ENCODE assay signal across 1 cellular context in the genomic region with DNA sequence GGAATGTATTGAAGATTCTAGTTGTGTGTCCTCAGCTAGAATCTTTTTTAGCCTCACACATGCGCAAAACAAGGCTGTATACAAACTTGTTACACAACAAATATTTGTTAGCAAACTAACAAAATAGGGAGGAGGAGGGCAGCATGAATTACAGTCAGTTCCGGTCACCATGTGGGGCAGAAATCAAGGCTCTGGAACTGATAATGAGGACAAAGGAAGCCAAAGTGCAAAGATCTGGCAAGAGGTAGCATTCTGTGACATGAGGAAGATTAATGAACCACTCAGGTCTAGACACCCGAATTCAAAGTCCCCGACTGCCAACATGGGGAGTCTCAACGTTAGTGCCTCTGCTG.
TF ChIP-seq lines count a peak whose summit lies in the region.

No MANE protein-coding gene starts in this region.

TF ChIP-seq in GM23338, 12 proteins besides CTCF, POLR2A, EP300 and RAD21 (continued from another document):
- TF ChIP-seq, protein P1, sequence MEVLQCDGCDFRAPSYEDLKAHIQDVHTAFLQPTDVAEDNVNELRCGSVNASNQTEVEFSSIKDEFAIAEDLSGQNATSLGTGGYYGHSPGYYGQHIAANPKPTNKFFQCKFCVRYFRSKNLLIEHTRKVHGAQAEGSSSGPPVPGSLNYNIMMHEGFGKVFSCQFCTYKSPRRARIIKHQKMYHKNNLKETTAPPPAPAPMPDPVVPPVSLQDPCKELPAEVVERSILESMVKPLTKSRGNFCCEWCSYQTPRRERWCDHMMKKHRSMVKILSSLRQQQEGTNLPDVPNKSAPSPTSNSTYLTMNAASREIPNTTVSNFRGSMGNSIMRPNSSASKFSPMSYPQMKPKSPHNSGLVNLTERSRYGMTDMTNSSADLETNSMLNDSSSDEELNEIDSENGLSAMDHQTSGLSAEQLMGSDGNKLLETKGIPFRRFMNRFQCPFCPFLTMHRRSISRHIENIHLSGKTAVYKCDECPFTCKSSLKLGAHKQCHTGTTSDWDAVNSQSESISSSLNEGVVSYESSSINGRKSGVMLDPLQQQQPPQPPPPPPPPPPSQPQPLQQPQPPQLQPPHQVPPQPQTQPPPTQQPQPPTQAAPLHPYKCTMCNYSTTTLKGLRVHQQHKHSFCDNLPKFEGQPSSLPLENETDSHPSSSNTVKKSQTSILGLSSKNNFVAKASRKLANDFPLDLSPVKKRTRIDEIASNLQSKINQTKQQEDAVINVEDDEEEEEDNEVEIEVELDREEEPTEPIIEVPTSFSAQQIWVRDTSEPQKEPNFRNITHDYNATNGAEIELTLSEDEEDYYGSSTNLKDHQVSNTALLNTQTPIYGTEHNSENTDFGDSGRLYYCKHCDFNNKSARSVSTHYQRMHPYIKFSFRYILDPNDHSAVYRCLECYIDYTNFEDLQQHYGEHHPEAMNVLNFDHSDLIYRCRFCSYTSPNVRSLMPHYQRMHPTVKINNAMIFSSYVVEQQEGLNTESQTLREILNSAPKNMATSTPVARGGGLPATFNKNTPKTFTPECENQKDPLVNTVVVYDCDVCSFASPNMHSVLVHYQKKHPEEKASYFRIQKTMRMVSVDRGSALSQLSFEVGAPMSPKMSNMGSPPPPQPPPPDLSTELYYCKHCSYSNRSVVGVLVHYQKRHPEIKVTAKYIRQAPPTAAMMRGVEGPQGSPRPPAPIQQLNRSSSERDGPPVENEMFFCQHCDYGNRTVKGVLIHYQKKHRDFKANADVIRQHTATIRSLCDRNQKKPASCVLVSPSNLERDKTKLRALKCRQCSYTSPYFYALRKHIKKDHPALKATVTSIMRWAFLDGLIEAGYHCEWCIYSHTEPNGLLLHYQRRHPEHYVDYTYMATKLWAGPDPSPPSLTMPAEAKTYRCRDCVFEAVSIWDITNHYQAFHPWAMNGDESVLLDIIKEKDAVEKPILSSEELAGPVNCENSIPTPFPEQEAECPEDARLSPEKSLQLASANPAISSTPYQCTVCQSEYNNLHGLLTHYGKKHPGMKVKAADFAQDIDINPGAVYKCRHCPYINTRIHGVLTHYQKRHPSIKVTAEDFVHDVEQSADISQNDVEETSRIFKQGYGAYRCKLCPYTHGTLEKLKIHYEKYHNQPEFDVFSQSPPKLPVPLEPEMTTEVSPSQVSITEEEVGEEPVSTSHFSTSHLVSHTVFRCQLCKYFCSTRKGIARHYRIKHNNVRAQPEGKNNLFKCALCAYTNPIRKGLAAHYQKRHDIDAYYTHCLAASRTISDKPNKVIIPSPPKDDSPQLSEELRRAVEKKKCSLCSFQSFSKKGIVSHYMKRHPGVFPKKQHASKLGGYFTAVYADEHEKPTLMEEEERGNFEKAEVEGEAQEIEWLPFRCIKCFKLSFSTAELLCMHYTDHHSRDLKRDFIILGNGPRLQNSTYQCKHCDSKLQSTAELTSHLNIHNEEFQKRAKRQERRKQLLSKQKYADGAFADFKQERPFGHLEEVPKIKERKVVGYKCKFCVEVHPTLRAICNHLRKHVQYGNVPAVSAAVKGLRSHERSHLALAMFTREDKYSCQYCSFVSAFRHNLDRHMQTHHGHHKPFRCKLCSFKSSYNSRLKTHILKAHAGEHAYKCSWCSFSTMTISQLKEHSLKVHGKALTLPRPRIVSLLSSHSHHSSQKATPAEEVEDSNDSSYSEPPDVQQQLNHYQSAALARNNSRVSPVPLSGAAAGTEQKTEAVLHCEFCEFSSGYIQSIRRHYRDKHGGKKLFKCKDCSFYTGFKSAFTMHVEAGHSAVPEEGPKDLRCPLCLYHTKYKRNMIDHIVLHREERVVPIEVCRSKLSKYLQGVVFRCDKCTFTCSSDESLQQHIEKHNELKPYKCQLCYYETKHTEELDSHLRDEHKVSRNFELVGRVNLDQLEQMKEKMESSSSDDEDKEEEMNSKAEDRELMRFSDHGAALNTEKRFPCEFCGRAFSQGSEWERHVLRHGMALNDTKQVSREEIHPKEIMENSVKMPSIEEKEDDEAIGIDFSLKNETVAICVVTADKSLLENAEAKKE (CRISPR knock-in tag; IDR thresholded peaks at IDR 0.05) = no peak
- TF ChIP-seq CREB1 (CRISPR knock-in tag; IDR thresholded peaks at IDR 0.05; ENCODE audit: low read depth) = no peak
